In the genomic region with DNA sequence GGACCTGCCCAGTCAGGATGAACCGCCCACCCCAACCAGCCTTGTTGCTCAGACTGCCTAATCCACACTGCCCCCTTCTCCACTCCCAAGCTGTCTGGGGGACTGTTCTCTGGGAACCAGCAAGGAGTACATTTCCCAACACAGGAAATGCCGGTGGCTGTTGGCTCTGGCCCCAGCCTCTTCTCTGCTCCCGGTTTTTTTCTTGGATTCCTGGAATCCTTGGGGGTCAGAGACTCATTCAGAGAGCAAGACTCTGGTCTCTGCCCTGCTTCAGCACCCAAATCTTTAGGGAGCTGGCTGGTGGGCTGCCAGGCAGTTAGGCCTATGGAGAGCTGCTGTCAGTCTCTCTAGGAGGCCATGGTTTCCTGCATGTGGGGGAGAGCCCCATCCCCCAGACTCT, we compare ENCODE assay signal across 8 cellular contexts. TPM values are rescaled to one million over a fixed set of nuclear protein-coding genes. Genes with fewer than 3 reads are reported as not detected.
A peak's percentile ranks its signal among the peaks of the same experiment; 100 is the strongest.
DNase-seq lines count a peak whose midpoint lies in the region; ATAC-seq and TF ChIP-seq lines count a peak whose summit lies in the region.

No MANE protein-coding gene starts in this region.

- no peak overlapping the region for H2BK15ac ChIP-seq in neuronal stem cell (ENCODE audit: low read length)

- intact Hi-C loops in A673 (cut with micrococcal nuclease; ENCODE audit: unreplicated experiment): no loop called here

- peak overlapping the region; percentile 72 for H2AFZ ChIP-seq in neuronal stem cell (ENCODE audit: low read length)

- ATAC-seq in GM19324 (IDR thresholded peaks at IDR 0.05; ENCODE audit: low FRiP score, unreplicated experiment) (no peak), HG03565 (IDR thresholded peaks at IDR 0.05; ENCODE audit: unreplicated experiment) (no peak), HG03439 (IDR thresholded peaks at IDR 0.05; ENCODE audit: unreplicated experiment) (no peak)

- no peak overlapping the region for H3K4ac ChIP-seq in neuronal stem cell (ENCODE audit: low read length)

- H3K27me3 ChIP-seq in A673 (replicated peaks; ENCODE audit: insufficient read depth, low read depth, low read length, poor library complexity) (no peaks in the 10 kb centered on the region), neuronal stem cell (ENCODE audit: control insufficient read depth in 3 of 3, insufficient read depth in 3 of 3, low read depth in 1 of 3, low read length in 3 of 3) (peaks cover 0 to 40% (median 0%) of the 10 kb centered on the region in 3 experiments)

- H2BK12ac ChIP-seq in neuronal stem cell (ENCODE audit: low read length): no peak overlapping the region

- H3K4me1 ChIP-seq in A673 (ENCODE audit: insufficient read depth, low read length, poor library complexity, severe bottlenecking) (peaks cover 7% of the 10 kb centered on the region), neuronal stem cell (ENCODE audit: control insufficient read depth in 2 of 2, insufficient read depth in 1 of 2, low read depth in 1 of 2, low read length in 2 of 2) (peaks cover 0 to 3% of the 10 kb centered on the region in 2 donors)

- no peaks in the 10 kb centered on the region for H3K79me1 ChIP-seq in neuronal stem cell (ENCODE audit: low read depth, low read length)

- no peak overlapping the region for H4K91ac ChIP-seq in neuronal stem cell (ENCODE audit: low read depth, low read length, poor library complexity)

- no CpG with 5 or more reads among the region's 3 CpGs for WGBS in neuronal stem cell (ENCODE audit: extremely low coverage in 2 of 2, insufficient read length in 2 of 2, insufficient replicate concordance in 1 of 2), 2 donors

- DNase-seq in A673 (ENCODE audit: low spot score): peak; percentile 30
- no peak for DNase-seq in SK-N-MC (ENCODE audit: low read depth, low spot score)
- DNase-seq in fibroblast of peridontal ligament (ENCODE audit: extremely low read depth): peak; percentile 84
- DNase-seq in neuronal stem cell (ENCODE audit: low spot score): no peak
- DNase-seq in activated CD4-positive, CD25-positive, alpha-beta regulatory T cell treated with anti-CD3 and anti-CD28 coated beads, Interleukin-2, amount 50 U/mL, for 72 hours: no peak

- no peak overlapping the region for H2BK5ac ChIP-seq in neuronal stem cell (ENCODE audit: low read length)

- POLR2A ChIA-PET in A673 (lab: Charles Lee; ENCODE audit: low non-redundant PET): no interaction called here

- H3K9ac ChIP-seq in SK-N-MC (ENCODE audit: insufficient read length) (no peak overlapping the region), neuronal stem cell (ENCODE audit: low read depth, low read length, poor library complexity) (no peak overlapping the region)

- no TSS peak for BruUV-seq in A673 (replicated peaks; lab: Mats Ljungman, UMichigan)

- no peak overlapping the region for H2AK5ac ChIP-seq in neuronal stem cell (ENCODE audit: low read depth, low read length)

- CTCF ChIA-PET in A673 (lab: Charles Lee): no interaction called here

- no peak overlapping the region for H3K4me2 ChIP-seq in neuronal stem cell (ENCODE audit: insufficient read depth, low read length, poor library complexity, severe bottlenecking)

- H3K4me3 ChIP-seq in A673 (ENCODE audit: low read depth, low read length, poor library complexity, severe bottlenecking) (no peak overlapping the region), SK-N-MC (peak overlapping the region; percentile 17; the same call in 1 of the 2 replicates), neuronal stem cell (ENCODE audit: low read length in 2 of 2) (peak overlapping the region in 1 of 2 donors; percentile 1)

- H2BK120ac ChIP-seq in neuronal stem cell (ENCODE audit: low read depth, low read length): no peak overlapping the region

- H3K27ac ChIP-seq in A673 (ENCODE audit: low read depth, low read length, poor library complexity, severe bottlenecking) (no peak overlapping the region), SK-N-MC (peak overlapping the region; percentile 52; the same call in 1 of the 2 replicates), neuronal stem cell (replicated peaks; ENCODE audit: low read length) (no peak overlapping the region)

- H3K14ac ChIP-seq in neuronal stem cell (ENCODE audit: low read length): no peak overlapping the region

- H3K18ac ChIP-seq in neuronal stem cell (ENCODE audit: low read length): no peak overlapping the region

- H3K36me3 ChIP-seq in A673 (ENCODE audit: insufficient read depth, low read length, poor library complexity, severe bottlenecking) (no peaks in the 10 kb centered on the region), SK-N-MC (ENCODE audit: insufficient read depth, low read length) (no peaks in the 10 kb centered on the region), neuronal stem cell (replicated peaks in 1 of 2; ENCODE audit: control insufficient read depth in 2 of 2, insufficient read depth in 2 of 2, low read length in 2 of 2) (no peaks in the 10 kb centered on the region)

- TF ChIP-seq CTCF in A673 (conservative IDR thresholded peaks at IDR 0.05; ENCODE audit: low read depth, low read length): no peak

- no peak overlapping the region for H3K23ac ChIP-seq in neuronal stem cell (ENCODE audit: low read depth, low read length, poor library complexity)

- H3K9me3 ChIP-seq in A673 (ENCODE audit: low read depth, low read length, poor library complexity, severe bottlenecking) (no peaks in the 10 kb centered on the region), SK-N-MC (ENCODE audit: low read depth, low read length) (no peaks in the 10 kb centered on the region), neuronal stem cell (replicated peaks in 1 of 2; ENCODE audit: control insufficient read depth in 2 of 2, insufficient read depth in 1 of 2, low read depth in 1 of 2, low read length in 2 of 2) (no peaks in the 10 kb centered on the region)

- no peak overlapping the region for H4K8ac ChIP-seq in neuronal stem cell (ENCODE audit: low read depth, low read length)

RNA-seq across cellular contexts. Expression of a gene that starts 10.8 kb away (rescaled TPM):
- total RNA-seq in A673 (2021): 79.4 and 81.9 TPM in 2 replicates
- 18.5 TPM for polyA plus RNA-seq in neuronal stem cell (2013, experiment 1 of 2)
- 19.4 TPM for polyA plus RNA-seq in neuronal stem cell (2013, experiment 2 of 2)

RNA-seq across cellular contexts. Expression of a gene that starts 37.0 kb away (rescaled TPM):
- total RNA-seq in A673 (2021): 0.06 and 0.17 TPM in 2 replicates
- polyA plus RNA-seq in neuronal stem cell (2013, experiment 1 of 2): not detected
- polyA plus RNA-seq in neuronal stem cell (2013, experiment 2 of 2): not detected

Comparison
In these comparisons a context has a peak if more than half of its experiments do, and no peak if none do; other contexts are left out.
1. DNase-seq: peak in A673 (single experiment) and fibroblast of peridontal ligament (single experiment); none in SK-N-MC (single experiment), neuronal stem cell (single experiment) and activated CD4-positive, CD25-positive, alpha-beta regulatory T cell treated with anti-CD3 and anti-CD28 coated beads, Interleukin-2, amount 50 U/mL, for 72 hours (single experiment).